8 cellular contexts compared by ENCODE assay signal in the genomic region with DNA sequence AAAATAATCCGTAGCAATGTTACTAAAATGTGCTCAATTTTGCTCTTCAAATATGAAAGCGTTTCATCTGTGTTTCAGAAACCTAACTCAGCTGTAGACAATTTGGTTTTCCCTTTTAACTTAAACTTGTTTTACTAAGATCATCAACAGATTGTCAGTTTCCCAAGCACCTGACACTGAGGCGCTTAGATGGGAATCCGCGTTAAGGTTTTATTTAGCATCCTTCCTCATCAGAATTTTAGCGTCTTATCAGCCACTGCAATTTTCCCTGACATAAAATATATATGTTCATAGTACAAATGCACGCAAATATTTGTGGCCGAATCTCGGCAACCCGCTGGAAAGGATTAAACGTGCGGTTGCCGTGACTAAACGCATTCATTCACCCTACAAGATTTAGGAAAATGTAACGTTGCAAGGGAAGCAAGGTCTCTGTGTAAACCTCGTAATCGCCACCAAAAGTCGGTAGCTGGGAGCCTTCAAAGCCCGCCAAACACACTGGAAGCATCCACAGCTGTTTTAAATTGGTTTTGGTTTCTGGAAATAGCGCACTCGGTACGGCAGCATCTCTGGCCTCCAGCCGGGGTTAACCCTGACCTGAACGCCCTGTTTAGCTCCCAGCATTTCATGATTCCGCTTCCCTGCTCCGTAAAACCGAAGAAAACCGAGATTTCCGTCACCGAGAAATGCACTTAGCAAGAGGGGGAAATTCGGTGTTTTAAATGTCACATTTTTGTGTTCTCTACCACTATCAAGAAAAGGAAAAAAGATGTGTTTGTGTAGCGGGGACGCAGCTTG. TPM values are rescaled to one million over a fixed set of nuclear protein-coding genes. Genes with fewer than 3 reads are reported as not detected.
DNase-seq lines count a peak whose midpoint lies in the region; ATAC-seq and TF ChIP-seq lines count a peak whose summit lies in the region.

No MANE protein-coding gene starts in this region.

- H3K4me2 ChIP-seq in KMS-11: peak overlapping the region; percentile 86
- H3K4me2 ChIP-seq in osteoblast (ENCODE audit: insufficient read depth, low read length): peak overlapping the region; percentile 72

- peaks cover 76% of the 10 kb centered on the region for H3K79me2 ChIP-seq in KMS-11 (ENCODE audit: insufficient read depth, low read depth)
- H3K79me2 ChIP-seq in osteoblast (ENCODE audit: insufficient read depth, low read length): peaks cover 46% of the 10 kb centered on the region

- H3K36me3 ChIP-seq in KMS-11 (ENCODE audit: insufficient read depth): no peaks in the 10 kb centered on the region
- H3K36me3 ChIP-seq in osteoblast (ENCODE audit: insufficient read depth, low read length): no peaks in the 10 kb centered on the region

- H3K4me3 ChIP-seq in KMS-11 (IDR thresholded peaks at IDR 0.05; ENCODE audit: insufficient read depth, low read depth, low read length): peak overlapping the region; percentile 68
- peak overlapping the region; percentile 84 for H3K4me3 ChIP-seq in osteoblast (ENCODE audit: insufficient read depth, low read length)

- no peak for ATAC-seq in HG02642 (IDR thresholded peaks at IDR 0.05; ENCODE audit: poor library complexity, unreplicated experiment)

- intact Hi-C loops in Calu3 (cut with micrococcal nuclease; ENCODE audit: unreplicated experiment): loop anchor here (5.0 to 10.0 kb wide), 6 partner anchors 42 to 390 kb away; a partner anchor contains a TSS

- DNase-seq in Calu3 (peak; percentile 9), globus pallidus (ENCODE audit: low spot score) (peak; percentile 55), osteoblast (ENCODE audit: insufficient read length, low spot score, missing footprints) (no peak), NCI-H446 treated with DMSO at 0.1 percent for 48 hours (lab: John Stamatoyannopoulos, UW) (no peak)
- peak; percentile 34 for DNase-seq in activated T-cell treated with anti-CD3 and anti-CD28 coated beads, Interleukin-2, amount 50 U/mL, for 24 hours
- no peak for DNase-seq in stimulated activated CD4-positive, alpha-beta T cell treated with anti-CD3 and anti-CD28 coated beads, Interleukin-2, amount 100 ng/mL, for 48 hours

- no peaks in the 10 kb centered on the region for H3K9me3 Mint-ChIP-seq in Calu3 (ENCODE audit: low read depth, unreplicated experiment)
- no peaks in the 10 kb centered on the region for H3K9me3 Mint-ChIP-seq in activated T-cell treated with anti-CD3 and anti-CD28 coated beads, Interleukin-2, amount 50 U/mL, for 24 hours

- CTCF ChIA-PET in Calu3 (lab: Charles Lee): interaction anchor here (0.6 kb wide), 3 partner anchors 55 to 214 kb away, joined by 4 to 7 read pairs (median 6); no protein-coding TSS in a partner anchor

- H3K27me3 Mint-ChIP-seq in Calu3 (ENCODE audit: unreplicated experiment): no peaks in the 10 kb centered on the region
- H3K27me3 Mint-ChIP-seq in activated T-cell treated with anti-CD3 and anti-CD28 coated beads, Interleukin-2, amount 50 U/mL, for 24 hours: peaks cover 60% of the 10 kb centered on the region

- peak overlapping the region; percentile 81 for H3K9ac ChIP-seq in KMS-11

- peak overlapping the region; percentile 81 for H3K27ac ChIP-seq in KMS-11
- H3K27ac ChIP-seq in osteoblast (ENCODE audit: low read depth, low read length): peak overlapping the region; percentile 72

- no peaks in the 10 kb centered on the region for H3K9me3 ChIP-seq in osteoblast (ENCODE audit: low read depth, low read length)

- H3K27ac Mint-ChIP-seq in Calu3 (ENCODE audit: unreplicated experiment): peak overlapping the region; percentile 73
- no peak overlapping the region for H3K27ac Mint-ChIP-seq in activated T-cell treated with anti-CD3 and anti-CD28 coated beads, Interleukin-2, amount 50 U/mL, for 24 hours

- peak overlapping the region; percentile 91 for H3K4me3 Mint-ChIP-seq in Calu3 (ENCODE audit: low read depth, unreplicated experiment)
- H3K4me3 Mint-ChIP-seq in activated T-cell treated with anti-CD3 and anti-CD28 coated beads, Interleukin-2, amount 50 U/mL, for 24 hours: peak overlapping the region; percentile 70

- H3K4me1 ChIP-seq in KMS-11 (ENCODE audit: low read depth, poor library complexity, severe bottlenecking): peaks cover 48% of the 10 kb centered on the region
- peaks cover 12% of the 10 kb centered on the region for H3K4me1 ChIP-seq in osteoblast (ENCODE audit: insufficient read depth, low read length)

- no peaks in the 10 kb centered on the region for H3K4me1 Mint-ChIP-seq in Calu3 (ENCODE audit: low read depth, unreplicated experiment)
- H3K4me1 Mint-ChIP-seq in activated T-cell treated with anti-CD3 and anti-CD28 coated beads, Interleukin-2, amount 50 U/mL, for 24 hours (ENCODE audit: low read depth): peaks cover 22% of the 10 kb centered on the region

- H3K36me3 Mint-ChIP-seq in Calu3 (ENCODE audit: insufficient read depth, unreplicated experiment): peaks cover 31% of the 10 kb centered on the region
- H3K36me3 Mint-ChIP-seq in activated T-cell treated with anti-CD3 and anti-CD28 coated beads, Interleukin-2, amount 50 U/mL, for 24 hours (ENCODE audit: low read depth): no peaks in the 10 kb centered on the region

- TSS peak; percentile 43 for BruUV-seq in Calu3 (replicated peaks; lab: Mats Ljungman, UMichigan)

- no peaks in the 10 kb centered on the region for H3K27me3 ChIP-seq in KMS-11 (ENCODE audit: insufficient read depth, low read depth)
- H3K27me3 ChIP-seq in osteoblast (ENCODE audit: insufficient read depth, low read length): no peaks in the 10 kb centered on the region

- H2AFZ ChIP-seq in KMS-11 (ENCODE audit: low read depth): peak overlapping the region; percentile 82
- peak overlapping the region; percentile 97 for H2AFZ ChIP-seq in osteoblast (ENCODE audit: low read length)

- H4K20me1 ChIP-seq in KMS-11 (ENCODE audit: insufficient read depth): no peaks in the 10 kb centered on the region
- peaks cover 2% of the 10 kb centered on the region for H4K20me1 ChIP-seq in osteoblast (ENCODE audit: insufficient read depth, low read length)

- TF ChIP-seq CTCF in Calu3 (IDR thresholded peaks at IDR 0.05; ENCODE audit: unreplicated experiment) (no peak), KMS-11 (conservative IDR thresholded peaks at IDR 0.05; ENCODE audit: low read depth, low read length) (no peak), osteoblast (IDR thresholded peaks at IDR 0.05; ENCODE audit: extremely low read depth, low read depth, low read length) (no peak)

RNA-seq across cellular contexts. Expression of a gene that starts 1.0 kb away (rescaled TPM):
- total RNA-seq in Calu3 (2022): 29.3 and 33.8 TPM in 2 replicates
- 59.8 and 60.8 TPM in 2 replicates for total RNA-seq in osteoblast

Comparison
In these comparisons a context has a peak if more than half of its experiments do, and no peak if none do; other contexts are left out.
1. DNase-seq: peak in Calu3 (single experiment), activated T-cell treated with anti-CD3 and anti-CD28 coated beads, Interleukin-2, amount 50 U/mL, for 24 hours (single experiment) and globus pallidus (single experiment); none in osteoblast (single experiment), NCI-H446 treated with DMSO at 0.1 percent for 48 hours (single experiment) and stimulated activated CD4-positive, alpha-beta T cell treated with anti-CD3 and anti-CD28 coated beads, Interleukin-2, amount 100 ng/mL, for 48 hours (0 of 2).